32 cellular contexts compared by ENCODE assay signal in the genomic region with DNA sequence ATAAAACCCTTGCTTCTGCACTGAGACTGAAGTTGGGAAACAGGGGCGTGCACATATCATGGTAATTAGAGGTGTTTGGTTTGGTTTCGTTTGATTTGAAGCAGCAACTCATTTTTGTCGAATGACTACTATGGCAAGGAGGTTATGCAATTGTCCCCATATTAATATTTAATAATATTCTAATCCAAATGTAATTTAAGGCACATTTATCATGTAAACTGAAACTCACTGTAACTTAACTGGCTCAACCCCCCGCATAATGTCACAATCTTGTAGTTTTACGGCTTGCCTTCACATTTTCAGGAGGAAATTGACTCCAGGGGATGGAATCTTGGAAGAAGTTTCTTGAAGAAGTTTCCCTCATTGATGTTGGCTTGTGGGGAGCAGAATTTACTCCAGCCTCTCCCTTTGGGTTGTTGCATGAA. TPM values are rescaled to one million over a fixed set of nuclear protein-coding genes. Genes with fewer than 3 reads are reported as not detected.
DNase-seq lines count a peak whose midpoint lies in the region; ATAC-seq and TF ChIP-seq lines count a peak whose summit lies in the region.
"Had no signal": no experiment of that assay in that cellular context is flagged by ENCODE, and none has a peak within 500 bp of the region (broad histone marks: within the 10 kb centered on the region; RNA-seq: fewer than 3 reads in every experiment).

No MANE protein-coding gene starts in this region.

- 0 out of 2 replicates have a peak overlapping the region, but pooled peaks have one; percentile 20 for H3K27ac ChIP-seq in PC-9
- no peak overlapping the region for H3K27ac ChIP-seq in neuronal stem cell (replicated peaks; ENCODE audit: low read length)
- H3K27ac ChIP-seq: ascending aorta, BLaER1, left ventricle myocardium inferior, SJSA1 had no signal

- no peak overlapping the region for H3K14ac ChIP-seq in neuronal stem cell (ENCODE audit: low read length)

- peak; percentile 37 for DNase-seq in AG08395 (ENCODE audit: low spot score)
- peak in 1 of 2 experiments; percentile 39 for DNase-seq in PC-9
- DNase-seq in fibroblast of pulmonary artery (ENCODE audit: low read depth): peak; percentile 46
- DNase-seq in neuronal stem cell (ENCODE audit: low spot score): no peak
- no peak for DNase-seq in activated naive CD8-positive, alpha-beta T cell treated with anti-CD3 and anti-CD28 coated beads for 36 hours
- no peak for DNase-seq in GM19240 (ENCODE audit: insufficient read length, low spot score)
- DNase-seq: activated CD4-positive, alpha-beta T cell treated with anti-CD3 and anti-CD28 coated beads, Interleukin-2, amount 50 U/mL, for 48 hours; central memory CD4-positive, alpha-beta T cell; DMS53; hippocampal formation; immature natural killer cell; left ventricle myocardium inferior; NCI-H1105; NCI-H1930; NCI-H526; nucleus accumbens; small intestine; stimulated activated CD4-positive, alpha-beta T cell treated with anti-CD3 and anti-CD28 coated beads, Interleukin-1b, Interleukin-23, amount 100 ng/mL, for 48 hours had no signal

- CTCF ChIA-PET in PC-9 (lab: Charles Lee): no interaction called here

- H3K36me3 ChIP-seq in PC-9 (ENCODE audit: low read depth) (no peaks in the 10 kb centered on the region), neuronal stem cell (replicated peaks in 1 of 2; ENCODE audit: control insufficient read depth in 2 of 2, insufficient read depth in 2 of 2, low read length in 2 of 2) (no peaks in the 10 kb centered on the region)
- H3K36me3 ChIP-seq: ascending aorta, BLaER1, left ventricle myocardium inferior, SJSA1, tibial nerve had no signal

- peaks cover 13% of the 10 kb centered on the region; the same call in 1 of the 2 replicates for H3K4me1 ChIP-seq in PC-9 (replicated peaks; ENCODE audit: insufficient read depth)
- H3K4me1 ChIP-seq in neuronal stem cell (ENCODE audit: control insufficient read depth in 2 of 2, insufficient read depth in 1 of 2, low read depth in 1 of 2, low read length in 2 of 2): peaks cover 0 to 2% of the 10 kb centered on the region in 2 donors

- H2BK12ac ChIP-seq in neuronal stem cell (ENCODE audit: low read length): no peak overlapping the region

- no peak overlapping the region for H3K4me3 Mint-ChIP-seq in activated naive CD8-positive, alpha-beta T cell treated with anti-CD3 and anti-CD28 coated beads for 36 hours
- H3K4me3 Mint-ChIP-seq: activated naive CD4-positive, alpha-beta T cell treated with anti-CD3 and anti-CD28 coated beads, Interleukin-2, amount 50 U/mL, for 24 hours; activated T-helper 1 cell treated with anti-CD3 and anti-CD28 coated beads, Interleukin-12 subunit alpha, Interleukin-12 subunit beta, Interleukin-2, Interleukin-4 antibody, amounts not matched to agents 30 ng/mL and 10 ng/mL and 1 ng/mL, durations not matched to agents 14 hours and 24 hours and 36 hours; dendritic cell treated with granulocyte-macrophage colony-stimulating factor and Interleukin-4, amounts not matched to agents 40 ng/mL and 50 ng/mL, for 4 days; immature natural killer cell had no signal

- H3K4me1 Mint-ChIP-seq in activated naive CD8-positive, alpha-beta T cell treated with anti-CD3 and anti-CD28 coated beads for 36 hours: no peaks in the 10 kb centered on the region
- H3K4me1 Mint-ChIP-seq: activated naive CD4-positive, alpha-beta T cell treated with anti-CD3 and anti-CD28 coated beads, Interleukin-2, amount 50 U/mL, for 24 hours; immature natural killer cell had no signal

- H4K20me1 ChIP-seq in PC-9 (ENCODE audit: insufficient read depth): no peaks in the 10 kb centered on the region
- H4K20me1 ChIP-seq: BLaER1 had no signal

- 0 out of 2 replicates have a peak, but pooled peaks cover 6% of the 10 kb centered on the region for H3K9me2 ChIP-seq in PC-9 (ENCODE audit: insufficient read depth)

- H3K36me3 Mint-ChIP-seq in activated naive CD8-positive, alpha-beta T cell treated with anti-CD3 and anti-CD28 coated beads for 36 hours: no peaks in the 10 kb centered on the region
- H3K36me3 Mint-ChIP-seq: activated naive CD4-positive, alpha-beta T cell treated with anti-CD3 and anti-CD28 coated beads, Interleukin-2, amount 50 U/mL, for 24 hours; immature natural killer cell had no signal

- H3K9me3 ChIP-seq in PC-9 (ENCODE audit: insufficient read depth, low read depth): no peaks in the 10 kb centered on the region
- no peaks in the 10 kb centered on the region for H3K9me3 ChIP-seq in neuronal stem cell (replicated peaks in 1 of 2; ENCODE audit: control insufficient read depth in 2 of 2, insufficient read depth in 1 of 2, low read depth in 1 of 2, low read length in 2 of 2)
- H3K9me3 ChIP-seq: ascending aorta, BLaER1, left ventricle myocardium inferior, SJSA1, tibial nerve had no signal

- H4K8ac ChIP-seq in neuronal stem cell (ENCODE audit: low read depth, low read length): no peak overlapping the region

- H2AK5ac ChIP-seq in neuronal stem cell (ENCODE audit: low read depth, low read length): no peak overlapping the region

- H2AFZ ChIP-seq in PC-9 (no peak overlapping the region; the same call in 1 of the 2 replicates), neuronal stem cell (ENCODE audit: low read length) (peak overlapping the region; percentile 42)

- ATAC-seq in HG02870 (IDR thresholded peaks at IDR 0.05; ENCODE audit: unreplicated experiment): no peak
- ATAC-seq in GM21723 (IDR thresholded peaks at IDR 0.05; ENCODE audit: unreplicated experiment): no peak
- ATAC-seq: HCT116, K562 had no signal

- no peak overlapping the region for H2BK15ac ChIP-seq in neuronal stem cell (ENCODE audit: low read length)

- POLR2A ChIA-PET in PC-9 (lab: Charles Lee; ENCODE audit: unreplicated experiment): interaction anchor here (0.6 kb wide), 1 partner anchor 42 kb away, joined by 5 read pairs; no protein-coding TSS in a partner anchor

- H3K4me3 ChIP-seq in PC-9 (no peak overlapping the region), fibroblast of pulmonary artery (replicated peaks; ENCODE audit: low read depth, low read length) (no peak overlapping the region), neuronal stem cell (ENCODE audit: low read length in 2 of 2) (no peak overlapping the region)
- H3K4me3 ChIP-seq: ascending aorta, BLaER1, K562, left ventricle myocardium inferior, SJSA1, tibial nerve had no signal

- BruUV-seq in PC-9 (replicated peaks; lab: Mats Ljungman, UMichigan): no TSS peak

- H3K18ac ChIP-seq in neuronal stem cell (ENCODE audit: low read length): no peak overlapping the region

- H3K27ac Mint-ChIP-seq in activated naive CD8-positive, alpha-beta T cell treated with anti-CD3 and anti-CD28 coated beads for 36 hours: no peak overlapping the region
- H3K27ac Mint-ChIP-seq: activated naive CD4-positive, alpha-beta T cell treated with anti-CD3 and anti-CD28 coated beads, Interleukin-2, amount 50 U/mL, for 24 hours; activated T-helper 1 cell treated with anti-CD3 and anti-CD28 coated beads, Interleukin-12 subunit alpha, Interleukin-12 subunit beta, Interleukin-2, Interleukin-4 antibody, amounts not matched to agents 30 ng/mL and 10 ng/mL and 1 ng/mL, durations not matched to agents 14 hours and 24 hours and 36 hours; dendritic cell treated with granulocyte-macrophage colony-stimulating factor and Interleukin-4, amounts not matched to agents 40 ng/mL and 50 ng/mL, for 4 days; immature natural killer cell had no signal

- no peaks in the 10 kb centered on the region for H3K79me1 ChIP-seq in neuronal stem cell (ENCODE audit: low read depth, low read length)

- no peaks in the 10 kb centered on the region for H3K27me3 ChIP-seq in PC-9 (ENCODE audit: insufficient read depth, low read depth)
- H3K27me3 ChIP-seq in neuronal stem cell (ENCODE audit: control insufficient read depth in 3 of 3, insufficient read depth in 3 of 3, low read depth in 1 of 3, low read length in 3 of 3): no peaks in the 10 kb centered on the region
- H3K27me3 ChIP-seq: ascending aorta, BLaER1, SJSA1, tibial nerve had no signal

- H4K91ac ChIP-seq in neuronal stem cell (ENCODE audit: low read depth, low read length, poor library complexity): no peak overlapping the region

- no peak overlapping the region for H3K4me2 ChIP-seq in PC-9
- no peak overlapping the region for H3K4me2 ChIP-seq in neuronal stem cell (ENCODE audit: insufficient read depth, low read length, poor library complexity, severe bottlenecking)
- H3K4me2 ChIP-seq: BLaER1 had no signal

- no peaks in the 10 kb centered on the region for H3K79me2 ChIP-seq in PC-9 (ENCODE audit: low read depth)

- H3K4ac ChIP-seq in neuronal stem cell (ENCODE audit: low read length): no peak overlapping the region

- H3K9ac ChIP-seq in neuronal stem cell (ENCODE audit: low read depth, low read length, poor library complexity): no peak overlapping the region
- H3K9ac ChIP-seq: BLaER1 had no signal

- H2BK120ac ChIP-seq in neuronal stem cell (ENCODE audit: low read depth, low read length): no peak overlapping the region

- peaks cover 10% of the 10 kb centered on the region; the same call in 1 of the 2 replicates for H3F3A ChIP-seq in PC-9 (ENCODE audit: insufficient read depth, low read depth)

- H3K23ac ChIP-seq in neuronal stem cell (ENCODE audit: low read depth, low read length, poor library complexity): no peak overlapping the region

- H2BK5ac ChIP-seq in neuronal stem cell (ENCODE audit: low read length): no peak overlapping the region

- TF ChIP-seq CTCF in PC-9 (conservative IDR thresholded peaks at IDR 0.05) (no peak), fibroblast of pulmonary artery (IDR thresholded peaks at IDR 0.05; ENCODE audit: low read length, missing control alignments) (no peak)

- intact Hi-C loops in PC-9 (cut with micrococcal nuclease; ENCODE audit: unreplicated experiment): no loop called here

- peaks cover 22% of the 10 kb centered on the region for H3K27me3 Mint-ChIP-seq in activated naive CD8-positive, alpha-beta T cell treated with anti-CD3 and anti-CD28 coated beads for 36 hours
- H3K27me3 Mint-ChIP-seq: dendritic cell treated with granulocyte-macrophage colony-stimulating factor and Interleukin-4, amounts not matched to agents 40 ng/mL and 50 ng/mL, for 4 days had no signal

- no peaks in the 10 kb centered on the region for H3K9me3 Mint-ChIP-seq in activated naive CD8-positive, alpha-beta T cell treated with anti-CD3 and anti-CD28 coated beads for 36 hours
- H3K9me3 Mint-ChIP-seq: activated naive CD4-positive, alpha-beta T cell treated with anti-CD3 and anti-CD28 coated beads, Interleukin-2, amount 50 U/mL, for 24 hours; activated T-helper 1 cell treated with anti-CD3 and anti-CD28 coated beads, Interleukin-12 subunit alpha, Interleukin-12 subunit beta, Interleukin-2, Interleukin-4 antibody, amounts not matched to agents 30 ng/mL and 10 ng/mL and 1 ng/mL, durations not matched to agents 14 hours and 24 hours and 36 hours; dendritic cell treated with granulocyte-macrophage colony-stimulating factor and Interleukin-4, amounts not matched to agents 40 ng/mL and 50 ng/mL, for 4 days; immature natural killer cell had no signal

- no CpG with 5 or more reads among the region's 5 CpGs for WGBS in neuronal stem cell (ENCODE audit: extremely low coverage in 2 of 2, insufficient read length in 2 of 2, insufficient replicate concordance in 1 of 2), 2 donors

RNA-seq across cellular contexts. Expression of a gene that starts 12.5 kb away (rescaled TPM):
- total RNA-seq in PC-9 (2021): 0.17 TPM in 1 of 2 replicates, not detected in the other
- not detected for polyA plus RNA-seq in neuronal stem cell (2013, experiment 1 of 2)
- not detected for polyA plus RNA-seq in neuronal stem cell (2013, experiment 2 of 2)
- total RNA-seq in activated naive CD8-positive, alpha-beta T cell treated with anti-CD3 and anti-CD28 coated beads for 36 hours: not detected
- total RNA-seq: activated T-helper 1 cell treated with anti-CD3 and anti-CD28 coated beads, Interleukin-12 subunit alpha, Interleukin-12 subunit beta, Interleukin-2, Interleukin-4 antibody, amounts not matched to agents 30 ng/mL and 10 ng/mL and 1 ng/mL, durations not matched to agents 14 hours and 24 hours and 36 hours; K562; MCF 10A; RPMI7951; SJSA1; T-helper 1 cell treated with Interleukin-12 subunit alpha and Interleukin-12 subunit beta and Interleukin-4 antibody, amounts not matched to agents 30 ng/mL and 1 ng/mL, for 36 hours had no signal
- polyA plus RNA-seq: K562 had no signal

Comparison
In these comparisons a context has a peak if more than half of its experiments do, and no peak if none do; other contexts are left out.
1. DNase-seq: peak in AG08395 (single experiment) and fibroblast of pulmonary artery (single experiment); none in neuronal stem cell (single experiment), activated naive CD8-positive, alpha-beta T cell treated with anti-CD3 and anti-CD28 coated beads for 36 hours (single experiment) and GM19240 (single experiment).